ENCODE assay signal across 21 cellular contexts in the genomic region with DNA sequence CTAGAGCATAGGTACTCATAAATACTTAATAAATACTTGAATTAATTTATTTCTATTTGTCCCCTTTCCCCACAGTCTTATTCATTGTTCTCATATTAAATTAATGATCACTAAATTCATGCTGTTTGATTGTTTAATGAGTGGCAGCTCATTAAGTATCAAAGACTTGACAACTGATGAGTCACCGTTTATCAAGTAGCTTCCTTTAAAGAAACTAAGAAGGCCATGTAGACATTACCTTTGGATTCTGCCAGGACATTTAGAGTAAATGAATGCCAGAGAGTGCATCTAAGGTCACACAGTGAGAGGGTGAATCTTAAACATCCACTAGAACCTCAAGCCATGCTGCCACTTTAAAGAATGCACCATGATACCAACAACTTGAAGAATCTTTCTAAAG. TPM values are rescaled to one million over a fixed set of nuclear protein-coding genes. Genes with fewer than 3 reads are reported as not detected.
"Had no signal": no experiment of that assay in that cellular context is flagged by ENCODE, and none has a peak within 500 bp of the region (broad histone marks: within the 10 kb centered on the region; RNA-seq: fewer than 3 reads in every experiment).

No MANE protein-coding gene starts in this region.

- H3K9ac ChIP-seq: SK-N-SH had no signal

- H3K36me3 Mint-ChIP-seq: stimulated activated memory B cell treated with anti-CD40 and anti-IgM and Interleukin-4, amounts not matched to agents 10 μg/mL and 1 μg/mL and 100 μg/mL, for 72 hours had no signal

- DNase-seq: activated CD4-positive, alpha-beta T cell treated with anti-CD3 and anti-CD28 coated beads for 36 hours; activated T-cell treated with anti-CD3 and anti-CD28 coated beads, Interleukin-2, amount 50 U/mL, for 1 hour; adrenal gland; dorsolateral prefrontal cortex; midbrain; pancreas; SK-N-SH; spleen; T-cell; tibial artery; WERI-Rb-1 had no signal

- H3K4me2 ChIP-seq: SK-N-SH had no signal

- FAIRE-seq: endometrium, islet of Langerhans, pancreas had no signal

- H3K4me3 Mint-ChIP-seq: activated CD4-positive, alpha-beta T cell treated with anti-CD3 and anti-CD28 coated beads for 36 hours; stimulated activated memory B cell treated with anti-CD40 and anti-IgM and Interleukin-4, amounts not matched to agents 10 μg/mL and 1 μg/mL and 100 μg/mL, for 72 hours; T-cell had no signal

- H3K36me3 ChIP-seq: adrenal gland, cardiac muscle cell, pancreas, tibial artery, WERI-Rb-1 had no signal

- H3K27me3 ChIP-seq: adrenal gland, cardiac muscle cell, pancreas, spleen, tibial artery had no signal

- ATAC-seq: esophagus mucosa; left lobe of liver; pancreas; sciatic nerve; stimulated activated memory B cell treated with anti-CD40 and anti-IgM and Interleukin-4, amounts not matched to agents 10 μg/mL and 1 μg/mL and 100 μg/mL, for 72 hours had no signal

- H3K9me3 ChIP-seq: adrenal gland, pancreas, SK-N-SH, spleen, tibial artery had no signal

- H3K4me3 ChIP-seq: adrenal gland, cardiac muscle cell, dorsolateral prefrontal cortex, pancreas, spleen, tibial artery had no signal

- H3K27ac Mint-ChIP-seq: stimulated activated memory B cell treated with anti-CD40 and anti-IgM and Interleukin-4, amounts not matched to agents 10 μg/mL and 1 μg/mL and 100 μg/mL, for 72 hours had no signal

- H3K9me2 ChIP-seq: SK-N-SH had no signal

- H3K27ac ChIP-seq: adrenal gland, cardiac muscle cell, dorsolateral prefrontal cortex, pancreas, spleen, tibial artery, WERI-Rb-1 had no signal

- H3K27me3 Mint-ChIP-seq: activated CD4-positive, alpha-beta T cell treated with anti-CD3 and anti-CD28 coated beads for 36 hours; stimulated activated memory B cell treated with anti-CD40 and anti-IgM and Interleukin-4, amounts not matched to agents 10 μg/mL and 1 μg/mL and 100 μg/mL, for 72 hours; T-cell had no signal

- H3K4me1 ChIP-seq: adrenal gland, pancreas, tibial artery had no signal

- H3K9me3 Mint-ChIP-seq: stimulated activated memory B cell treated with anti-CD40 and anti-IgM and Interleukin-4, amounts not matched to agents 10 μg/mL and 1 μg/mL and 100 μg/mL, for 72 hours; T-cell had no signal

RNA-seq across cellular contexts. Expression of a gene that starts 23.9 kb away (rescaled TPM):
- total RNA-seq: cardiac muscle cell, lung microvascular endothelial cell, myocyte, sciatic nerve, subcutaneous adipose tissue had no signal
- polyA plus RNA-seq: adrenal gland, cardiac muscle cell had no signal

RNA-seq across cellular contexts. Expression of a gene that starts 29.3 kb away (rescaled TPM):
- total RNA-seq: cardiac muscle cell, lung microvascular endothelial cell had no signal
- polyA plus RNA-seq: cardiac muscle cell had no signal
